In genomic region chr7:101410743-101411476, GRCh38 we compare ENCODE assay signal across 8 cellular contexts. TPM values are rescaled to one million over a fixed set of nuclear protein-coding genes. Genes with fewer than 3 reads are reported as not detected.
A peak's percentile ranks its signal among the peaks of the same experiment; 100 is the strongest.
DNase-seq lines count a peak whose midpoint lies in the region; ATAC-seq and TF ChIP-seq lines count a peak whose summit lies in the region.

No MANE protein-coding gene starts in this region.

- H3K27ac ChIP-seq in AG04450 (ENCODE audit: low read depth, low read length) = no peak overlapping the region
- no peak overlapping the region for H3K27ac ChIP-seq in naive thymus-derived CD4-positive, alpha-beta T cell (ENCODE audit: low read depth, low read length)

- peaks cover 7% of the 10 kb centered on the region for H3K27me3 Mint-ChIP-seq in activated CD4-positive, alpha-beta T cell treated with anti-CD3 and anti-CD28 coated beads for 36 hours
- H3K27me3 Mint-ChIP-seq in naive thymus-derived CD4-positive, alpha-beta T cell = peaks cover 0 to 9% (median 4%) of the 10 kb centered on the region in 5 donors

- peak; percentile 69 for ATAC-seq in activated CD4-positive, alpha-beta T cell treated with anti-CD3 and anti-CD28 coated beads for 36 hours
- ATAC-seq in naive thymus-derived CD4-positive, alpha-beta T cell = peak; percentile 64

- H3K4me3 Mint-ChIP-seq in activated CD4-positive, alpha-beta T cell treated with anti-CD3 and anti-CD28 coated beads for 36 hours = no peak overlapping the region
- peak overlapping the region in 5 of 10 donors; percentile 40 to 74 (median 55) for H3K4me3 Mint-ChIP-seq in naive thymus-derived CD4-positive, alpha-beta T cell

- no peaks in the 10 kb centered on the region for H3K36me3 Mint-ChIP-seq in activated CD4-positive, alpha-beta T cell treated with anti-CD3 and anti-CD28 coated beads for 36 hours (ENCODE audit: low read depth)
- peaks cover 0 to 9% (median 4%) of the 10 kb centered on the region in 5 donors for H3K36me3 Mint-ChIP-seq in naive thymus-derived CD4-positive, alpha-beta T cell

- H3K9me3 Mint-ChIP-seq in activated CD4-positive, alpha-beta T cell treated with anti-CD3 and anti-CD28 coated beads for 36 hours (ENCODE audit: low read depth) = peaks cover 11% of the 10 kb centered on the region
- peaks cover 0 to 25% (median 15%) of the 10 kb centered on the region in 11 donors for H3K9me3 Mint-ChIP-seq in naive thymus-derived CD4-positive, alpha-beta T cell

- H3K4me3 ChIP-seq in AG04450 (ENCODE audit: low read depth, low read length) (no peak overlapping the region), HAP-1 (no peak overlapping the region)
- H3K4me3 ChIP-seq in naive thymus-derived CD4-positive, alpha-beta T cell (ENCODE audit: low read length) = no peak overlapping the region

- no peaks in the 10 kb centered on the region for H3K36me3 ChIP-seq in HAP-1 (replicated peaks)
- no peaks in the 10 kb centered on the region for H3K36me3 ChIP-seq in naive thymus-derived CD4-positive, alpha-beta T cell (ENCODE audit: control insufficient read depth in 2 of 3, insufficient read depth in 3 of 3, low read length in 3 of 3)

- H3K9me3 ChIP-seq in AG04450 (ENCODE audit: control insufficient read depth, insufficient read depth, low read length) = peaks cover 12% of the 10 kb centered on the region
- H3K9me3 ChIP-seq in HAP-1 = peaks cover 14% of the 10 kb centered on the region
- no peaks in the 10 kb centered on the region for H3K9me3 ChIP-seq in naive thymus-derived CD4-positive, alpha-beta T cell (ENCODE audit: control insufficient read depth in 2 of 3, low read length in 3 of 3)

- intact Hi-C loops in activated CD4-positive, alpha-beta T cell treated with anti-CD3 and anti-CD28 coated beads for 36 hours (cut with DNase I, micrococcal nuclease) = loop anchor here (1.0 kb wide), 1 partner anchor 47 kb away; no protein-coding TSS in a partner anchor
- intact Hi-C loops in naive thymus-derived CD4-positive, alpha-beta T cell (cut with micrococcal nuclease) = loop anchor here (1.0 to 2.0 kb wide), 2 partner anchors 20 to 47 kb away; no protein-coding TSS in a partner anchor

- POLR2A ChIA-PET in AG04450 (lab: Yijun Ruan, JAX) = no interaction called here
- POLR2A ChIA-PET in activated CD4-positive, alpha-beta T cell treated with anti-CD3 and anti-CD28 coated beads for 36 hours (lab: Charles Lee) = interaction anchor here (0.6 kb wide), 2 partner anchors 28 to 790 kb away, joined by 3 read pairs; no protein-coding TSS in a partner anchor
- POLR2A ChIA-PET in naive thymus-derived CD4-positive, alpha-beta T cell (lab: Charles Lee) = interaction anchor here (0.6 to 0.8 kb wide), 2 partner anchors 39 to 66 kb away, joined by 3 to 4 read pairs; no protein-coding TSS in a partner anchor

- H3K4me1 Mint-ChIP-seq in activated CD4-positive, alpha-beta T cell treated with anti-CD3 and anti-CD28 coated beads for 36 hours = peaks cover 6% of the 10 kb centered on the region
- H3K4me1 Mint-ChIP-seq in naive thymus-derived CD4-positive, alpha-beta T cell = peaks cover 5 to 11% (median 7%) of the 10 kb centered on the region in 7 donors

- H3K27me3 ChIP-seq in AG04450 (ENCODE audit: control insufficient read depth, insufficient read depth, low read length) (peaks cover 11% of the 10 kb centered on the region), HAP-1 (ENCODE audit: low read depth) (no peaks in the 10 kb centered on the region)
- no peaks in the 10 kb centered on the region for H3K27me3 ChIP-seq in naive thymus-derived CD4-positive, alpha-beta T cell (ENCODE audit: control insufficient read depth in 2 of 2, insufficient read depth in 2 of 2, low read length in 2 of 2)

- in situ Hi-C loops in HAP-1 (cut with MboI; ENCODE audit: low sequenced_read_pairs) = no loop called here

- peak; percentile 71 for TF ChIP-seq CTCF in AG04450 (IDR thresholded peaks at IDR 0.05; ENCODE audit: low read depth, low read length)

- DNase-seq in AG04450 (ENCODE audit: low read depth, low spot score) (no peak), HAP-1 (ENCODE audit: low spot score in 2 of 2) (peak; percentile 54 to 87), dermis microvascular lymphatic vessel endothelial cell (ENCODE audit: low read depth in 2 of 2) (peak; percentile 9 to 34), middle frontal gyrus (ENCODE audit: extremely low spot score, low spot score) (no peak), NCI-H345 (lab: John Stamatoyannopoulos, UW) (no peak), NCI-H2029 (lab: John Stamatoyannopoulos, UW) (no peak)
- DNase-seq in activated CD4-positive, alpha-beta T cell treated with anti-CD3 and anti-CD28 coated beads for 36 hours = peak; percentile 62
- peak in 7 of 9 donors; percentile 27 to 55 (median 33) for DNase-seq in naive thymus-derived CD4-positive, alpha-beta T cell

- no peak overlapping the region for H3K27ac Mint-ChIP-seq in activated CD4-positive, alpha-beta T cell treated with anti-CD3 and anti-CD28 coated beads for 36 hours
- H3K27ac Mint-ChIP-seq in naive thymus-derived CD4-positive, alpha-beta T cell = no peak overlapping the region

- CTCF ChIA-PET in AG04450 (lab: Charles Lee) = interaction anchor here (0.7 to 2.2 kb wide), 6 partner anchors 9 to 48 kb away, joined by 3 to 14 read pairs (median 4); partner anchors contain the start of gene COL26A1
- CTCF ChIA-PET in activated CD4-positive, alpha-beta T cell treated with anti-CD3 and anti-CD28 coated beads for 36 hours (lab: Charles Lee) = interaction anchor here (0.6 to 2.7 kb wide), 13 partner anchors 13 to 153 kb away, joined by 3 to 16 read pairs (median 3); partner anchors contain the start of gene COL26A1
- CTCF ChIA-PET in naive thymus-derived CD4-positive, alpha-beta T cell (lab: Charles Lee) = interaction anchor here (0.6 to 3.0 kb wide), 10 partner anchors 12 to 83 kb away, joined by 3 to 36 read pairs (median 4); partner anchors contain the start of gene COL26A1

- H3K4me1 ChIP-seq in HAP-1 = 0 out of 2 replicates have a peak, but pooled peaks cover 3% of the 10 kb centered on the region
- H3K4me1 ChIP-seq in naive thymus-derived CD4-positive, alpha-beta T cell (ENCODE audit: control insufficient read depth in 2 of 2, insufficient read depth in 2 of 2, low read length in 2 of 2) = no peaks in the 10 kb centered on the region

RNA-seq across cellular contexts. Expression of gene COL26A1, which starts 48.2 kb away (rescaled TPM):
- polyA plus RNA-seq in AG04450 (2011; rRNA removed) = 0.06 TPM in 1 of 2 replicates, not detected in the other
- polyA minus RNA-seq in AG04450 (2011; rRNA and poly(A)+ RNA removed) = not detected in 2 replicates
- total RNA-seq in activated CD4-positive, alpha-beta T cell treated with anti-CD3 and anti-CD28 coated beads for 36 hours = not detected
- total RNA-seq in dermis microvascular lymphatic vessel endothelial cell = not detected in 2 replicates
- total RNA-seq in naive thymus-derived CD4-positive, alpha-beta T cell = under 1 TPM in 1 of 5 experiments, not detected in 4; 0.24 TPM
- not detected for polyA plus RNA-seq in naive thymus-derived CD4-positive, alpha-beta T cell

Comparison
In these comparisons a context has a peak if more than half of its experiments do, and no peak if none do; other contexts are left out.
1. DNase-seq: peak in HAP-1 (2 of 2), activated CD4-positive, alpha-beta T cell treated with anti-CD3 and anti-CD28 coated beads for 36 hours (single experiment), dermis microvascular lymphatic vessel endothelial cell (2 of 2) and naive thymus-derived CD4-positive, alpha-beta T cell (7 of 9); none in AG04450 (single experiment), middle frontal gyrus (single experiment), NCI-H345 (single experiment) and NCI-H2029 (single experiment).